22 cellular contexts compared by ENCODE assay signal in genomic region chr7:22843681-22844309, GRCh38. TPM values are rescaled to one million over a fixed set of nuclear protein-coding genes. Genes with fewer than 3 reads are reported as not detected.
DNase-seq lines count a peak whose midpoint lies in the region; ATAC-seq and TF ChIP-seq lines count a peak whose summit lies in the region.
"Had no signal": no experiment of that assay in that cellular context is flagged by ENCODE, and none has a peak within 500 bp of the region (broad histone marks: within the 10 kb centered on the region; RNA-seq: fewer than 3 reads in every experiment).

No MANE protein-coding gene starts in this region.

- H3K36me3 ChIP-seq in gastrocnemius medialis: no peaks in the 10 kb centered on the region
- H3K36me3 ChIP-seq: BLaER1 treated with 17β-estradiol and CSF1 and Interleukin-3, amounts not matched to agents 10 nM and 100 nM had no signal

- in situ Hi-C loops in gastrocnemius medialis (cut with MboI; ENCODE audit: low sequenced_read_pairs in 4 of 4): no loop called here

- no peak for TF ChIP-seq POLR2A in gastrocnemius medialis (IDR thresholded peaks at IDR 0.05)

- H3K27me3 ChIP-seq in gastrocnemius medialis: no peaks in the 10 kb centered on the region
- H3K27me3 ChIP-seq: BLaER1 treated with 17β-estradiol and CSF1 and Interleukin-3, amounts not matched to agents 10 nM and 100 nM had no signal

- peaks cover 19 to 22% of the 10 kb centered on the region in 2 donors for H3K4me1 ChIP-seq in gastrocnemius medialis

- H3K4me1 Mint-ChIP-seq in T-helper 1 cell treated with Interleukin-12 subunit alpha and Interleukin-12 subunit beta and Interleukin-4 antibody, amounts not matched to agents 30 μg/mL and 1 μg/mL, for 36 hours (ENCODE audit: low read depth): no peaks in the 10 kb centered on the region
- no peaks in the 10 kb centered on the region for H3K4me1 Mint-ChIP-seq in activated T-helper 17 cell treated with anti-CD3 and anti-CD28 coated beads, Interleukin-2, amount 50 U/mL, for 72 hours

- no peak overlapping the region for H3K4me3 ChIP-seq in gastrocnemius medialis
- H3K4me3 ChIP-seq: BLaER1 treated with 17β-estradiol and CSF1 and Interleukin-3, amounts not matched to agents 10 nM and 100 nM; PC-9 had no signal

- H3K9me3 ChIP-seq in gastrocnemius medialis: no peaks in the 10 kb centered on the region
- H3K9me3 ChIP-seq: BLaER1 treated with 17β-estradiol and CSF1 and Interleukin-3, amounts not matched to agents 10 nM and 100 nM had no signal

- ATAC-seq in activated T-helper 17 cell treated with anti-CD3 and anti-CD28 coated beads, Interleukin-2, amount 50 U/mL, for 72 hours (replicated peaks): peak; percentile 24
- ATAC-seq in gastrocnemius medialis (no peak), GM19397 (IDR thresholded peaks at IDR 0.05; ENCODE audit: unreplicated experiment) (no peak)
- ATAC-seq: CD8-positive, alpha-beta T cell had no signal

- H3K9me3 Mint-ChIP-seq in T-helper 1 cell treated with Interleukin-12 subunit alpha and Interleukin-12 subunit beta and Interleukin-4 antibody, amounts not matched to agents 30 μg/mL and 1 μg/mL, for 36 hours: no peaks in the 10 kb centered on the region
- no peaks in the 10 kb centered on the region for H3K9me3 Mint-ChIP-seq in activated T-helper 17 cell treated with anti-CD3 and anti-CD28 coated beads, Interleukin-2, amount 50 U/mL, for 72 hours
- H3K9me3 Mint-ChIP-seq: CD8-positive, alpha-beta T cell; H9 had no signal

- H3K27ac ChIP-seq in gastrocnemius medialis: peak overlapping the region; percentile 90 to 95 (median 92)
- H3K27ac ChIP-seq: 22Rv1; BLaER1 treated with 17β-estradiol and CSF1 and Interleukin-3, amounts not matched to agents 10 nM and 100 nM; PC-9 had no signal

- H3K27me3 Mint-ChIP-seq in T-helper 1 cell treated with Interleukin-12 subunit alpha and Interleukin-12 subunit beta and Interleukin-4 antibody, amounts not matched to agents 30 μg/mL and 1 μg/mL, for 36 hours (ENCODE audit: low read depth): peaks cover 4% of the 10 kb centered on the region
- H3K27me3 Mint-ChIP-seq in activated T-helper 17 cell treated with anti-CD3 and anti-CD28 coated beads, Interleukin-2, amount 50 U/mL, for 72 hours: no peaks in the 10 kb centered on the region

- H3K4me3 Mint-ChIP-seq in T-helper 1 cell treated with Interleukin-12 subunit alpha and Interleukin-12 subunit beta and Interleukin-4 antibody, amounts not matched to agents 30 μg/mL and 1 μg/mL, for 36 hours: no peak overlapping the region
- no peak overlapping the region for H3K4me3 Mint-ChIP-seq in activated T-helper 17 cell treated with anti-CD3 and anti-CD28 coated beads, Interleukin-2, amount 50 U/mL, for 72 hours
- H3K4me3 Mint-ChIP-seq: CD8-positive, alpha-beta T cell; H9; HFFc6 had no signal

- H3K36me3 Mint-ChIP-seq in T-helper 1 cell treated with Interleukin-12 subunit alpha and Interleukin-12 subunit beta and Interleukin-4 antibody, amounts not matched to agents 30 μg/mL and 1 μg/mL, for 36 hours (ENCODE audit: low read depth): no peaks in the 10 kb centered on the region
- no peaks in the 10 kb centered on the region for H3K36me3 Mint-ChIP-seq in activated T-helper 17 cell treated with anti-CD3 and anti-CD28 coated beads, Interleukin-2, amount 50 U/mL, for 72 hours (ENCODE audit: low read depth)
- H3K36me3 Mint-ChIP-seq: CD8-positive, alpha-beta T cell had no signal

- DNase-seq in T-helper 1 cell (no peak), left kidney (ENCODE audit: low read depth, low spot score) (peak; percentile 31), gastrocnemius medialis (no peak), NCI-H2107 treated with DMSO at 0.1 percent for 48 hours (lab: John Stamatoyannopoulos, UW; ENCODE audit: unreplicated experiment) (no peak), iPS-NIHi7 (ENCODE audit: extremely low spot score) (no peak)
- DNase-seq: ACHN; CD8-positive, alpha-beta T cell; H9; HFFc6; MM.1S; NCI-H1048; NCI-H1417 treated with DMSO at 0.1 percent for 48 hours; NCI-H187; NCI-H69; RPMI8226; SHP77 had no signal

- no peak for TF ChIP-seq CTCF in gastrocnemius medialis (IDR thresholded peaks at IDR 0.05 in 4 of 5, conservative IDR thresholded peaks at IDR 0.05 in 1 of 5)

- intact Hi-C loops in gastrocnemius medialis (cut with DNase I; ENCODE audit: low total_unique reads): loop anchor here (2.0 kb wide), 1 partner anchor 21 kb away; the partner anchor contains the start of gene TOMM7

- H3K27ac Mint-ChIP-seq in T-helper 1 cell treated with Interleukin-12 subunit alpha and Interleukin-12 subunit beta and Interleukin-4 antibody, amounts not matched to agents 30 μg/mL and 1 μg/mL, for 36 hours: peak overlapping the region; percentile 0
- H3K27ac Mint-ChIP-seq in activated T-helper 17 cell treated with anti-CD3 and anti-CD28 coated beads, Interleukin-2, amount 50 U/mL, for 72 hours: no peak overlapping the region
- H3K27ac Mint-ChIP-seq: CD8-positive, alpha-beta T cell; HFFc6 had no signal

RNA-seq across cellular contexts. Expression of gene TOMM7, which starts 21.1 kb away (rescaled TPM):
- 100 to 1,000 TPM; 262 to 281 TPM for total RNA-seq in activated T-helper 17 cell treated with anti-CD3 and anti-CD28 coated beads, Interleukin-2, amount 50 U/mL, for 72 hours
- 100 to 1,000 TPM; 124 to 235 (median 218) TPM for total RNA-seq in gastrocnemius medialis
